ENCODE assay signal across 40 cellular contexts in genomic region chr12:120643574-120643973, GRCh38. TPM values are rescaled to one million over a fixed set of nuclear protein-coding genes. Genes with fewer than 3 reads are reported as not detected.
"Had no signal": no experiment of that assay in that cellular context is flagged by ENCODE, and none has a peak within 500 bp of the region (broad histone marks: within the 10 kb centered on the region; RNA-seq: fewer than 3 reads in every experiment).

No MANE protein-coding gene starts in this region.

- H3K36me3 ChIP-seq: adrenal gland, ascending aorta, brain microvascular endothelial cell, breast epithelium, cardiac muscle cell had no signal

- FAIRE-seq: astrocyte, bronchial epithelial cell had no signal

- H3K27me3 ChIP-seq: body of pancreas had no signal

- ATAC-seq: activated naive CD4-positive, alpha-beta T cell treated with anti-CD3 and anti-CD28 coated beads, Interleukin-2, amount 50 U/mL, for 72 hours; activated naive CD8-positive, alpha-beta T cell treated with anti-CD3 and anti-CD28 coated beads, Interleukin-2, amount 50 U/mL, for 24 hours; activated T-cell treated with anti-CD3 and anti-CD28 coated beads, Interleukin-2, amount 50 U/mL, for 4 hours; activated T-cell treated with anti-CD3 and anti-CD28 coated beads, Interleukin-2, amount 50 U/mL, for 72 hours; activated T-helper 17 cell treated with anti-CD3 and anti-CD28 coated beads, Interleukin-2, amount 50 U/mL, for 72 hours; body of pancreas had no signal

- DNase-seq: activated effector memory CD4-positive, alpha-beta T cell treated with anti-CD3 and anti-CD28 coated beads, Interleukin-2, amount 50 U/mL, for 16 hours; activated effector memory CD4-positive, alpha-beta T cell treated with Interleukin-2 at 50 U/mL for 16 hours; activated gamma-delta T cell; activated gamma-delta T cell treated with Interleukin-2 at 50 U/mL for 16 hours; activated naive CD4-positive, alpha-beta T cell; activated naive CD4-positive, alpha-beta T cell treated with anti-CD3 and anti-CD28 coated beads for 36 hours; activated naive CD4-positive, alpha-beta T cell treated with anti-CD3 and anti-CD28 coated beads, Interleukin-2, amount 10 ng/mL, durations not matched to agents 7 days and 5 days; activated naive CD4-positive, alpha-beta T cell treated with anti-CD3 and anti-CD28 coated beads, Interleukin-2, amount 50 U/mL, for 16 hours; activated naive CD4-positive, alpha-beta T cell treated with Interleukin-2 at 50 U/mL for 16 hours; activated naive CD8-positive, alpha-beta T cell treated with anti-CD3 and anti-CD28 coated beads for 36 hours; activated naive CD8-positive, alpha-beta T cell treated with anti-CD3 and anti-CD28 coated beads, Interleukin-2, amount 10 ng/mL, durations not matched to agents 7 days and 5 days; activated naive CD8-positive, alpha-beta T cell treated with anti-CD3 and anti-CD28 coated beads, Interleukin-2, amount 50 U/mL, for 24 hours; activated T-cell treated with anti-CD3 and anti-CD28 coated beads for 4 hours; activated T-cell treated with anti-CD3 and anti-CD28 coated beads, Interleukin-2, amount 50 U/mL, for 1 hour; activated T-cell treated with anti-CD3 and anti-CD28 coated beads, Interleukin-2, amount 50 U/mL, for 24 hours; activated T-cell treated with anti-CD3 and anti-CD28 coated beads, Interleukin-2, amount 50 U/mL, for 4 hours; activated T-cell treated with anti-CD3 and anti-CD28 coated beads, Interleukin-2, amount 50 U/mL, for 48 hours; activated T-cell treated with anti-CD3 and anti-CD28 coated beads, Interleukin-2, amount 50 U/mL, for 72 hours; adrenal gland; amniotic stem cell; amygdala; anterior cingulate cortex; aorta; body of pancreas; brain microvascular endothelial cell; central memory CD4-positive, alpha-beta T cell; cerebellar nuclear complex had no signal

- H3K4me3 Mint-ChIP-seq: activated naive CD4-positive, alpha-beta T cell treated with anti-CD3 and anti-CD28 coated beads for 36 hours; activated naive CD4-positive, alpha-beta T cell treated with anti-CD3 and anti-CD28 coated beads, Interleukin-2, amount 10 ng/mL, durations not matched to agents 7 days and 5 days; activated naive CD4-positive, alpha-beta T cell treated with anti-CD3 and anti-CD28 coated beads, Interleukin-2, amount 50 U/mL, for 24 hours; activated naive CD8-positive, alpha-beta T cell treated with anti-CD3 and anti-CD28 coated beads for 36 hours; activated naive CD8-positive, alpha-beta T cell treated with anti-CD3 and anti-CD28 coated beads, Interleukin-2, amount 10 ng/mL, durations not matched to agents 7 days and 5 days; activated naive CD8-positive, alpha-beta T cell treated with anti-CD3 and anti-CD28 coated beads, Interleukin-2, amount 50 U/mL, for 24 hours; activated T-cell treated with anti-CD3 and anti-CD28 coated beads, Interleukin-2, amount 50 U/mL, for 24 hours; activated T-cell treated with anti-CD3 and anti-CD28 coated beads, Interleukin-2, amount 50 U/mL, for 4 hours; activated T-cell treated with anti-CD3 and anti-CD28 coated beads, Interleukin-2, amount 50 U/mL, for 72 hours; activated T-helper 1 cell treated with anti-CD3 and anti-CD28 coated beads, Interleukin-12 subunit alpha, Interleukin-12 subunit beta, Interleukin-2, Interleukin-4 antibody, amounts not matched to agents 30 ng/mL and 10 ng/mL and 1 ng/mL, durations not matched to agents 14 hours and 24 hours and 36 hours; activated T-helper 17 cell treated with anti-CD3 and anti-CD28 coated beads, Interleukin-2, amount 50 U/mL, for 72 hours; central memory CD8-positive, alpha-beta T cell had no signal

- H3K27ac Mint-ChIP-seq: activated naive CD4-positive, alpha-beta T cell treated with anti-CD3 and anti-CD28 coated beads for 36 hours; activated naive CD4-positive, alpha-beta T cell treated with anti-CD3 and anti-CD28 coated beads, Interleukin-2, amount 10 ng/mL, durations not matched to agents 7 days and 5 days; activated naive CD4-positive, alpha-beta T cell treated with anti-CD3 and anti-CD28 coated beads, Interleukin-2, amount 50 U/mL, for 24 hours; activated naive CD4-positive, alpha-beta T cell treated with anti-CD3 and anti-CD28 coated beads, Interleukin-2, amount 50 U/mL, for 72 hours; activated naive CD8-positive, alpha-beta T cell; activated naive CD8-positive, alpha-beta T cell treated with anti-CD3 and anti-CD28 coated beads for 36 hours; activated naive CD8-positive, alpha-beta T cell treated with anti-CD3 and anti-CD28 coated beads, Interleukin-2, amount 10 ng/mL, durations not matched to agents 7 days and 5 days; activated naive CD8-positive, alpha-beta T cell treated with anti-CD3 and anti-CD28 coated beads, Interleukin-2, amount 50 U/mL, for 24 hours; activated T-cell treated with anti-CD3 and anti-CD28 coated beads, Interleukin-2, amount 50 U/mL, for 24 hours; activated T-cell treated with anti-CD3 and anti-CD28 coated beads, Interleukin-2, amount 50 U/mL, for 72 hours; activated T-helper 1 cell treated with anti-CD3 and anti-CD28 coated beads, Interleukin-12 subunit alpha, Interleukin-12 subunit beta, Interleukin-2, Interleukin-4 antibody, amounts not matched to agents 30 ng/mL and 10 ng/mL and 1 ng/mL, durations not matched to agents 14 hours and 24 hours and 36 hours; activated T-helper 17 cell treated with anti-CD3 and anti-CD28 coated beads, Interleukin-2, amount 50 U/mL, for 72 hours; activated T-helper 2 cell treated with anti-CD3 and anti-CD28 coated beads, Interferon-gamma antibody, Interleukin-2, Interleukin-4, amounts not matched to agents 10 μg/mL and 5 μg/mL and 100 μg/mL, durations not matched to agents 14 hours and 24 hours and 36 hours; brain had no signal

- H3K9me3 ChIP-seq: adrenal gland, ascending aorta, body of pancreas, breast epithelium had no signal

- H3K27ac ChIP-seq: adrenal gland, ascending aorta, body of pancreas, brain microvascular endothelial cell, breast epithelium, cardiac muscle cell had no signal

- H3K9me3 Mint-ChIP-seq: activated naive CD4-positive, alpha-beta T cell treated with anti-CD3 and anti-CD28 coated beads for 36 hours; activated naive CD4-positive, alpha-beta T cell treated with anti-CD3 and anti-CD28 coated beads, Interleukin-2, amount 10 ng/mL, durations not matched to agents 7 days and 5 days; activated naive CD4-positive, alpha-beta T cell treated with anti-CD3 and anti-CD28 coated beads, Interleukin-2, amount 50 U/mL, for 24 hours; activated naive CD4-positive, alpha-beta T cell treated with anti-CD3 and anti-CD28 coated beads, Interleukin-2, amount 50 U/mL, for 72 hours; activated naive CD8-positive, alpha-beta T cell treated with anti-CD3 and anti-CD28 coated beads for 36 hours; activated naive CD8-positive, alpha-beta T cell treated with anti-CD3 and anti-CD28 coated beads, Interleukin-2, amount 10 ng/mL, durations not matched to agents 7 days and 5 days; activated naive CD8-positive, alpha-beta T cell treated with anti-CD3 and anti-CD28 coated beads, Interleukin-2, amount 50 U/mL, for 24 hours; activated T-cell treated with anti-CD3 and anti-CD28 coated beads, Interleukin-2, amount 50 U/mL, for 24 hours; activated T-cell treated with anti-CD3 and anti-CD28 coated beads, Interleukin-2, amount 50 U/mL, for 4 hours; activated T-cell treated with anti-CD3 and anti-CD28 coated beads, Interleukin-2, amount 50 U/mL, for 72 hours; activated T-helper 1 cell treated with anti-CD3 and anti-CD28 coated beads, Interleukin-12 subunit alpha, Interleukin-12 subunit beta, Interleukin-2, Interleukin-4 antibody, amounts not matched to agents 30 ng/mL and 10 ng/mL and 1 ng/mL, durations not matched to agents 14 hours and 24 hours and 36 hours; activated T-helper 17 cell treated with anti-CD3 and anti-CD28 coated beads, Interleukin-2, amount 50 U/mL, for 72 hours; activated T-helper 2 cell treated with anti-CD3 and anti-CD28 coated beads, Interferon-gamma antibody, Interleukin-2, Interleukin-4, amounts not matched to agents 10 μg/mL and 5 μg/mL and 100 μg/mL, durations not matched to agents 14 hours and 24 hours and 36 hours; central memory CD8-positive, alpha-beta T cell had no signal

- H3K4me1 Mint-ChIP-seq: activated T-helper 17 cell treated with anti-CD3 and anti-CD28 coated beads, Interleukin-2, amount 50 U/mL, for 72 hours had no signal

- H3K4me3 ChIP-seq: adrenal gland, ascending aorta, body of pancreas, breast epithelium, cardiac muscle cell had no signal

RNA-seq across cellular contexts. Expression of gene CABP1, which starts 3.1 kb away (rescaled TPM):
- total RNA-seq: activated naive CD4-positive, alpha-beta T cell treated with anti-CD3 and anti-CD28 coated beads for 36 hours; activated T-helper 1 cell treated with anti-CD3 and anti-CD28 coated beads, Interleukin-12 subunit alpha, Interleukin-12 subunit beta, Interleukin-2, Interleukin-4 antibody, amounts not matched to agents 30 ng/mL and 10 ng/mL and 1 ng/mL, durations not matched to agents 14 hours and 24 hours and 36 hours; bronchial epithelial cell; cardiac muscle cell had no signal
- polyA plus RNA-seq: cardiac muscle cell had no signal
